15 cellular contexts compared by ENCODE assay signal in the genomic region with DNA sequence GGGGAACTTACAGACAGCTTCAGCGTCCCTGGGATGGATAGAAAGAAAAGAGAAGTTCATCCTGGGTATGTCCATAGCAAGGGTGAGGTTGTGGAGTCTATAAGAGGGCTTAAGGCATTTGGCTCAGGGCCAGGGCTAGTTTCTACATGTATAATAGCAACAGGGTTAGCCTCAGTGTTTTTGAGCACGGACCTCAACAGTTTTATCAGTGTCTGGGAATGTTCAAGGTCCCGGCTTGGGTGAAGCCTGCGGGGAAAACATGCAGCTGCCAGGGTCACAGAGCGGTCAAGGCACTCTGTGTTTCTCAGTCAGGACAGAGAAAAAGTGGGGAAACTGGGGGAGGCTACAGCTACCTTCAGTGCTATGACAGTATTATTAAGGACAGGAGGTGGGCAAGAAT.
DNase-seq lines count a peak whose midpoint lies in the region; ATAC-seq, FAIRE-seq and TF ChIP-seq lines count a peak whose summit lies in the region.
"Had no signal": no experiment of that assay in that cellular context is flagged by ENCODE, and none has a peak within 500 bp of the region (broad histone marks: within the 10 kb centered on the region; RNA-seq: fewer than 3 reads in every experiment).

No MANE protein-coding gene starts in this region.

- no peak overlapping the region for H3K27ac ChIP-seq in left ventricle myocardium inferior (replicated peaks)
- H3K27ac ChIP-seq: ascending aorta, HL-60, thyroid gland had no signal

- no peak overlapping the region for H3K4me3 ChIP-seq in left ventricle myocardium inferior
- H3K4me3 ChIP-seq: ascending aorta, thyroid gland had no signal

- no TSS peak for BruUV-seq in MCF 10A (replicated peaks; lab: Mats Ljungman, UMichigan)

- no peak overlapping the region for H3K4me3 Mint-ChIP-seq in MCF 10A (ENCODE audit: unreplicated experiment)
- H3K4me3 Mint-ChIP-seq: WTC11 had no signal

- CTCF ChIA-PET in MCF 10A (lab: Yijun Ruan, JAX): interaction anchor here (1.5 to 1.6 kb wide), 2 partner anchors 9 to 12 kb away, joined by 3 to 6 read pairs; no protein-coding TSS in a partner anchor

- FAIRE-seq in GM19239 (lab: Jason Lieb, UNC): no peak
- FAIRE-seq: small intestine had no signal

- DNase-seq in Right ventricle myocardium superior (no peak), left ventricle myocardium inferior (no peak), MCF 10A (ENCODE audit: unreplicated experiment) (peak; percentile 79), left lobe of liver (ENCODE audit: low spot score) (no peak), iPS-NIHi7 (ENCODE audit: extremely low spot score) (no peak), GM19239 (ENCODE audit: insufficient read length, low spot score) (no peak), HPDE6-E6E7 (ENCODE audit: extremely low spot score) (no peak)
- DNase-seq: NCI-H1092, NCI-H510A, small intestine, thyroid gland had no signal

- H3K4me1 Mint-ChIP-seq in MCF 10A (ENCODE audit: insufficient read depth, unreplicated experiment): peaks cover 18% of the 10 kb centered on the region

- no peaks in the 10 kb centered on the region for H3K36me3 ChIP-seq in left ventricle myocardium inferior
- H3K36me3 ChIP-seq: ascending aorta, thyroid gland had no signal

- TF ChIP-seq CTCF in left ventricle myocardium inferior (IDR thresholded peaks at IDR 0.05; ENCODE audit: borderline replicate concordance) (no peak), MCF 10A (IDR thresholded peaks at IDR 0.05; ENCODE audit: unreplicated experiment) (no peak)

- ATAC-seq in Right ventricle myocardium superior (ENCODE audit: poor library complexity): peak; percentile 18
- peak; percentile 28 for ATAC-seq in left lobe of liver
- ATAC-seq in HG02885 (IDR thresholded peaks at IDR 0.05; ENCODE audit: poor library complexity, unreplicated experiment): no peak
- ATAC-seq: WTC11 had no signal

- intact Hi-C loops in Right ventricle myocardium superior (cut with DNase I): no loop called here
- intact Hi-C loops in left ventricle myocardium inferior (cut with micrococcal nuclease): loop anchor here (10.0 kb wide), 1 partner anchor 412 kb away; no protein-coding TSS in a partner anchor
- intact Hi-C loops in MCF 10A (cut with micrococcal nuclease): no loop called here

- peaks cover 4% of the 10 kb centered on the region for H3K36me3 Mint-ChIP-seq in MCF 10A (ENCODE audit: insufficient read depth, unreplicated experiment)
- H3K36me3 Mint-ChIP-seq: WTC11 had no signal

- no peaks in the 10 kb centered on the region for H3K4me1 ChIP-seq in left ventricle myocardium inferior
- H3K4me1 ChIP-seq: ascending aorta had no signal

- no peak overlapping the region for H3K27ac Mint-ChIP-seq in MCF 10A (ENCODE audit: low read depth, unreplicated experiment)
- H3K27ac Mint-ChIP-seq: WTC11 had no signal

- H3K27me3 ChIP-seq in left ventricle myocardium inferior (ENCODE audit: low read depth): no peaks in the 10 kb centered on the region
- H3K27me3 ChIP-seq: ascending aorta, thyroid gland had no signal

- POLR2A ChIA-PET in MCF 10A (lab: Yijun Ruan, JAX): interaction anchor here (0.6 to 1.1 kb wide), 2 partner anchors 20 to 506 kb away, joined by 3 read pairs; no protein-coding TSS in a partner anchor

- H3K27me3 Mint-ChIP-seq in MCF 10A (ENCODE audit: insufficient read depth, unreplicated experiment): no peaks in the 10 kb centered on the region

- no peaks in the 10 kb centered on the region for H3K9me3 Mint-ChIP-seq in MCF 10A (ENCODE audit: unreplicated experiment)
- H3K9me3 Mint-ChIP-seq: WTC11 had no signal

- no peaks in the 10 kb centered on the region for H3K9me3 ChIP-seq in left ventricle myocardium inferior (replicated peaks)
- H3K9me3 ChIP-seq: ascending aorta, thyroid gland had no signal
